ENCODE assay signal across 10 cellular contexts in the genomic region with DNA sequence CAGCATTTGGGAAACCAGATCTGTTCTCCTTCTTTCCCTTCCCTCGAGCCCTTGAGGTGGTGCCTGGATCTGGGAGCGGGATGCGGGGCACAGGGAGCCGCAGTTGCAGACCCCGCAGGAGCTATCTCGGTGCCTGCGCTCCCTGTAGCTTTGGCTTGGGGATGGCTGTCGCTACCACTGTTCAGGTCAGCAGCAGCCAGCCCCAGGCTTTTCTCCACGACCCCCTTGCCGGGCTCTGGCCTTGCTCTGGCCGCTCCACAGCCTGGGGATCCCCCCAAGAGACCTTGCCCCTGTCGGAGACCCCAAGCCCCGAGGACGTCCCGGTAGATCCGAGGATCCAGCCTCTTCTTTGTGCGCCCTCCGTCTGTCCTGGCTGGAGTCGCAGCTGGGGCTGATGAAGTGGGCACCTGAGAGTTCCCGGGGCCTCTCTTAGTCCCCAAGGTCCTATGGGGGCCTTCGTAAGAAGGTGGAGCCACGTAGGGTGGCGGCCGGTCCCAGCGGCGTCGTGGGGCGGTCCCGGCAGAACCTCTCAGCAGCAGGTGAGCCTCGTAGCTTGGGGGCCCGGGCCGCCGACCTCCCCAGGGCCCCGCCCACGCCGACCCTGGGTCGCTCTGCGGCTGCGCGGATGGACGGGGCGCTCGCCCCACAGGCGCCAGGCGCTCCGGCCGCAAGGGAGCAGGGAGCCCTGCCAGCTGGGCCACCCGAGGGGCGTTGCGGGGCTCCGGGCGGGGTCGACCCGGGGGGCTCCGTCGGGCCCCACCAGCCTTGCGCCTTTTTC. TPM values are rescaled to one million over a fixed set of nuclear protein-coding genes. Genes with fewer than 3 reads are reported as not detected.
A peak's percentile ranks its signal among the peaks of the same experiment; 100 is the strongest.
DNase-seq lines count a peak whose midpoint lies in the region; ATAC-seq and FAIRE-seq lines count a peak whose summit lies in the region.
"Had no signal": no experiment of that assay in that cellular context is flagged by ENCODE, and none has a peak within 500 bp of the region (broad histone marks: within the 10 kb centered on the region; RNA-seq: fewer than 3 reads in every experiment).

No MANE protein-coding gene starts in this region.

- no peak for FAIRE-seq in small intestine (lab: Jason Lieb, UNC)

- ATAC-seq in HG02763 (IDR thresholded peaks at IDR 0.05; ENCODE audit: unreplicated experiment) (peak; percentile 44), right cardiac atrium (peak; percentile 4 to 20), GM19455 (IDR thresholded peaks at IDR 0.05; ENCODE audit: unreplicated experiment) (no peak), GM19397 (IDR thresholded peaks at IDR 0.05; ENCODE audit: unreplicated experiment) (no peak)
- peak; percentile 10 for ATAC-seq in activated CD8-positive, alpha-beta memory T cell treated with anti-CD3 and anti-CD28 coated beads, Interleukin-2, amount 10 ng/mL, durations not matched to agents 7 days and 5 days

- WGBS in right cardiac atrium: 4% methylated on average over 57 of the region's 57 CpGs
- WGBS in small intestine, 3 donors: 2 to 3% (median 3%) methylated on average over 34 to 57 of the region's 57 CpGs

- peak overlapping the region; percentile 31 for H3K4me3 ChIP-seq in right cardiac atrium (ENCODE audit: low read length)
- H3K4me3 ChIP-seq in small intestine (ENCODE audit: low read depth in 1 of 2, low read length in 2 of 2): peak overlapping the region; percentile 23 to 60

- DNase-seq in T-helper 1 cell: no peak
- DNase-seq in activated CD8-positive, alpha-beta memory T cell treated with anti-CD3 and anti-CD28 coated beads, Interleukin-2, amount 10 ng/mL, durations not matched to agents 7 days and 5 days: no peak
- peak in 2 of 3 donors; percentile 64 to 74 for DNase-seq in right cardiac atrium
- DNase-seq in small intestine: no peak

- no peaks in the 10 kb centered on the region for H3K9me3 Mint-ChIP-seq in T-helper 1 cell treated with Interleukin-12 subunit alpha and Interleukin-12 subunit beta and Interleukin-4 antibody, amounts not matched to agents 30 μg/mL and 1 μg/mL, for 36 hours
- H3K9me3 Mint-ChIP-seq in activated CD8-positive, alpha-beta memory T cell treated with anti-CD3 and anti-CD28 coated beads, Interleukin-2, amount 10 ng/mL, durations not matched to agents 7 days and 5 days (ENCODE audit: low read depth): no peaks in the 10 kb centered on the region

- H3K4me1 Mint-ChIP-seq in T-helper 1 cell treated with Interleukin-12 subunit alpha and Interleukin-12 subunit beta and Interleukin-4 antibody, amounts not matched to agents 30 μg/mL and 1 μg/mL, for 36 hours (ENCODE audit: low read depth): peaks cover 25% of the 10 kb centered on the region
- peaks cover 35% of the 10 kb centered on the region for H3K4me1 Mint-ChIP-seq in activated CD8-positive, alpha-beta memory T cell treated with anti-CD3 and anti-CD28 coated beads, Interleukin-2, amount 10 ng/mL, durations not matched to agents 7 days and 5 days

- peaks cover 67% of the 10 kb centered on the region for H3K27me3 Mint-ChIP-seq in T-helper 1 cell treated with Interleukin-12 subunit alpha and Interleukin-12 subunit beta and Interleukin-4 antibody, amounts not matched to agents 30 μg/mL and 1 μg/mL, for 36 hours (ENCODE audit: low read depth)
- H3K27me3 Mint-ChIP-seq in activated CD8-positive, alpha-beta memory T cell treated with anti-CD3 and anti-CD28 coated beads, Interleukin-2, amount 10 ng/mL, durations not matched to agents 7 days and 5 days: peaks cover 52% of the 10 kb centered on the region

- H3K27ac ChIP-seq in right cardiac atrium (ENCODE audit: low read length) (no peak overlapping the region), small intestine (ENCODE audit: low read depth in 1 of 2, low read length in 1 of 2) (no peak overlapping the region)
- H3K27ac ChIP-seq: thyroid gland had no signal

- peak overlapping the region; percentile 60 for H3K4me3 Mint-ChIP-seq in T-helper 1 cell treated with Interleukin-12 subunit alpha and Interleukin-12 subunit beta and Interleukin-4 antibody, amounts not matched to agents 30 μg/mL and 1 μg/mL, for 36 hours
- peak overlapping the region; percentile 65 for H3K4me3 Mint-ChIP-seq in activated CD8-positive, alpha-beta memory T cell treated with anti-CD3 and anti-CD28 coated beads, Interleukin-2, amount 10 ng/mL, durations not matched to agents 7 days and 5 days

- CTCF ChIA-PET in activated CD8-positive, alpha-beta memory T cell treated with anti-CD3 and anti-CD28 coated beads, Interleukin-2, amount 10 ng/mL, durations not matched to agents 7 days and 5 days (lab: Charles Lee): interaction anchor here (0.7 to 31.7 kb wide), 19 partner anchors 19 to 145 kb away, joined by 3 to 921 read pairs (median 7); a partner anchor contains a TSS

- H3K9me3 ChIP-seq in right cardiac atrium (ENCODE audit: control insufficient read depth, low read length): no peaks in the 10 kb centered on the region
- H3K9me3 ChIP-seq in small intestine (ENCODE audit: control insufficient read depth, low read depth): no peaks in the 10 kb centered on the region
- H3K9me3 ChIP-seq: adrenal gland, thyroid gland had no signal

- H3K27me3 ChIP-seq in right cardiac atrium (ENCODE audit: control insufficient read depth, insufficient read depth) (no peaks in the 10 kb centered on the region), small intestine (ENCODE audit: control insufficient read depth in 2 of 2, insufficient read depth in 2 of 2, low read length in 2 of 2) (peaks cover 0 to 17% of the 10 kb centered on the region in 2 donors)

- H3K27ac Mint-ChIP-seq in T-helper 1 cell treated with Interleukin-12 subunit alpha and Interleukin-12 subunit beta and Interleukin-4 antibody, amounts not matched to agents 30 μg/mL and 1 μg/mL, for 36 hours: no peak overlapping the region
- H3K27ac Mint-ChIP-seq in activated CD8-positive, alpha-beta memory T cell treated with anti-CD3 and anti-CD28 coated beads, Interleukin-2, amount 10 ng/mL, durations not matched to agents 7 days and 5 days: no peak overlapping the region

- peaks cover 7% of the 10 kb centered on the region for H3K4me1 ChIP-seq in right cardiac atrium (ENCODE audit: control insufficient read depth, insufficient read depth, low read length)
- H3K4me1 ChIP-seq in small intestine (ENCODE audit: control insufficient read depth in 2 of 2, insufficient read depth in 1 of 2, low read depth in 1 of 2, low read length in 1 of 2): peaks cover 3 to 7% of the 10 kb centered on the region in 2 donors

- peaks cover 5 to 7% of the 10 kb centered on the region in 2 donors for H3K36me3 ChIP-seq in small intestine (ENCODE audit: control insufficient read depth in 2 of 2, insufficient read depth in 2 of 2, low read length in 2 of 2)

- intact Hi-C loops in right cardiac atrium (cut with DNase I): loop anchor here in 1 of 4 donors (5.0 kb wide), 1 partner anchor 146 kb away; a partner anchor contains a TSS

- peaks cover 26% of the 10 kb centered on the region for H3K36me3 Mint-ChIP-seq in T-helper 1 cell treated with Interleukin-12 subunit alpha and Interleukin-12 subunit beta and Interleukin-4 antibody, amounts not matched to agents 30 μg/mL and 1 μg/mL, for 36 hours (ENCODE audit: low read depth)
- H3K36me3 Mint-ChIP-seq in activated CD8-positive, alpha-beta memory T cell treated with anti-CD3 and anti-CD28 coated beads, Interleukin-2, amount 10 ng/mL, durations not matched to agents 7 days and 5 days: peaks cover 19% of the 10 kb centered on the region

RNA-seq across cellular contexts. Expression of a gene that starts 1.3 kb away (rescaled TPM):
- total RNA-seq in activated CD8-positive, alpha-beta memory T cell treated with anti-CD3 and anti-CD28 coated beads, Interleukin-2, amount 10 ng/mL, durations not matched to agents 7 days and 5 days: under 1 TPM; 0.38 to 0.66 TPM
- total RNA-seq in right cardiac atrium: 1 to 10 TPM in 2 of 4 donors, under 1 TPM in 2; 0.42 to 2.8 (median 1.1) TPM
- polyA plus RNA-seq in right cardiac atrium (1.6 TPM), small intestine (under 1 TPM in 2 of 3 donors, not detected in 1; 0.16 to 0.22 TPM)

RNA-seq across cellular contexts. Expression of a gene that starts 19.8 kb away (rescaled TPM):
- total RNA-seq in activated CD8-positive, alpha-beta memory T cell treated with anti-CD3 and anti-CD28 coated beads, Interleukin-2, amount 10 ng/mL, durations not matched to agents 7 days and 5 days: 1 to 10 TPM in 1 of 2 experiments, under 1 TPM in 1; 0.87 to 1.2 TPM
- not detected for total RNA-seq in right cardiac atrium
- polyA plus RNA-seq in right cardiac atrium (not detected), small intestine (not detected)
- total RNA-seq: adrenal gland, thyroid gland had no signal
- polyA plus RNA-seq: adrenal gland had no signal

RNA-seq across cellular contexts. Expression of a gene that starts 20.7 kb away (rescaled TPM):
- 10 to 100 TPM; 58.9 to 66.0 TPM for total RNA-seq in activated CD8-positive, alpha-beta memory T cell treated with anti-CD3 and anti-CD28 coated beads, Interleukin-2, amount 10 ng/mL, durations not matched to agents 7 days and 5 days
- 10 to 100 TPM; 65.7 to 88.9 (median 80.7) TPM for total RNA-seq in right cardiac atrium
- 72.4 TPM for polyA plus RNA-seq in right cardiac atrium
- 10 to 100 TPM; 50.0 to 60.6 (median 60.5) TPM for polyA plus RNA-seq in small intestine

RNA-seq across cellular contexts. Expression of a gene that starts 26.4 kb away (rescaled TPM):
- 1 to 10 TPM; 2.0 to 4.4 TPM for total RNA-seq in activated CD8-positive, alpha-beta memory T cell treated with anti-CD3 and anti-CD28 coated beads, Interleukin-2, amount 10 ng/mL, durations not matched to agents 7 days and 5 days
- 1 to 10 TPM in 1 of 4 donors, under 1 TPM in 3; 0.57 to 1.7 (median 0.73) TPM for total RNA-seq in right cardiac atrium
- polyA plus RNA-seq in right cardiac atrium (0.66 TPM), small intestine (1 to 10 TPM in 2 of 3 donors, under 1 TPM in 1; 0.67 to 1.4 (median 1.2) TPM)

RNA-seq across cellular contexts. Expression of a gene that starts 40.6 kb away (rescaled TPM):
- total RNA-seq in activated CD8-positive, alpha-beta memory T cell treated with anti-CD3 and anti-CD28 coated beads, Interleukin-2, amount 10 ng/mL, durations not matched to agents 7 days and 5 days: 100 to 1,000 TPM in 1 of 2 experiments, 10 to 100 TPM in 1; 89.4 to 118 TPM
- 10 to 100 TPM; 75.6 to 94.8 (median 80.6) TPM for total RNA-seq in right cardiac atrium
- polyA plus RNA-seq in right cardiac atrium (65.0 TPM), small intestine (10 to 100 TPM; 37.3 to 96.4 (median 38.4) TPM)

Comparison
In these comparisons a context has a peak if more than half of its experiments do, and no peak if none do; other contexts are left out.
1. DNase-seq: peak in right cardiac atrium (2 of 3); none in T-helper 1 cell (0 of 5), activated CD8-positive, alpha-beta memory T cell treated with anti-CD3 and anti-CD28 coated beads, Interleukin-2, amount 10 ng/mL, durations not matched to agents 7 days and 5 days (single experiment) and small intestine (single experiment).
2. ATAC-seq: peak in HG02763 (single experiment), activated CD8-positive, alpha-beta memory T cell treated with anti-CD3 and anti-CD28 coated beads, Interleukin-2, amount 10 ng/mL, durations not matched to agents 7 days and 5 days (single experiment) and right cardiac atrium (2 of 2); none in GM19455 (single experiment) and GM19397 (single experiment).